8 cellular contexts compared by ENCODE assay signal in genomic region chrX:23667239-23668177, GRCh38. TPM values are rescaled to one million over a fixed set of nuclear protein-coding genes. Genes with fewer than 3 reads are reported as not detected.
A peak's percentile ranks its signal among the peaks of the same experiment; 100 is the strongest.
DNase-seq lines count a peak whose midpoint lies in the region; ATAC-seq, FAIRE-seq and TF ChIP-seq lines count a peak whose summit lies in the region.

PRDX4 (plus strand) TSS chrX:23667493; CDS start chrX:23667571, 78 bp downstream.

- DNase-seq in BE2C, result peak; percentile 91
- no peak for DNase-seq in GM19239 (ENCODE audit: insufficient read length, low spot score)
- DNase-seq in NCI-H526 (lab: John Stamatoyannopoulos, UW), result peak; percentile 59 to 96
- peak; percentile 72 for DNase-seq in activated CD4-positive, alpha-beta T cell treated with anti-CD3 and anti-CD28 coated beads, Interleukin-2, amount 10 ng/mL, durations not matched to agents 7 days and 5 days
- DNase-seq in HepG2 (ENCODE audit: low spot score), result peak; percentile 75
- peak; percentile 68 to 70 for DNase-seq in stimulated activated CD4-positive, alpha-beta T cell treated with anti-CD3 and anti-CD28 coated beads, Interleukin-2, amount 100 ng/mL, for 48 hours

- POLR2A ChIA-PET in activated CD4-positive, alpha-beta T cell treated with anti-CD3 and anti-CD28 coated beads, Interleukin-2, amount 10 ng/mL, durations not matched to agents 7 days and 5 days (lab: Charles Lee), result no interaction called here
- POLR2A ChIA-PET in HepG2 (lab: Yijun Ruan, JAX), result interaction anchor here (1.0 to 1.1 kb wide), 2 partner anchors 13 to 76 kb away, joined by 3 to 4 read pairs; partner anchors contain the start of gene ACOT9

- peak in 1 of 2 experiments; percentile 14; a peak in 1 of 4 replicates for TF ChIP-seq EP300 in HepG2 (IDR thresholded peaks at IDR 0.05; ENCODE audit: low read depth in 2 of 2, low read length in 2 of 2)
- no peak for TF ChIP-seq EP300 in HepG2 (CRISPR knock-in tag; IDR thresholded peaks at IDR 0.05; ENCODE audit: borderline replicate concordance)

- H3K36me3 Mint-ChIP-seq in activated CD4-positive, alpha-beta T cell treated with anti-CD3 and anti-CD28 coated beads, Interleukin-2, amount 10 ng/mL, durations not matched to agents 7 days and 5 days (ENCODE audit: low read depth), result peaks cover 4% of the 10 kb centered on the region
- no peaks in the 10 kb centered on the region for H3K36me3 Mint-ChIP-seq in dendritic cell treated with granulocyte-macrophage colony-stimulating factor and Interleukin-4, amounts not matched to agents 40 ng/mL and 50 ng/mL, for 4 days (ENCODE audit: low read depth)

- TF ChIP-seq CTCF in BE2C (IDR thresholded peaks at IDR 0.05; ENCODE audit: low read depth, low read length) (no peak), HepG2 (CRISPR knock-in tag; IDR thresholded peaks at IDR 0.05) (peak; percentile 27; the same call in 1 of the 2 replicates)

- no peaks in the 10 kb centered on the region for H4K20me1 ChIP-seq in HepG2 (ENCODE audit: insufficient read depth, low read length)

- H3K4me1 Mint-ChIP-seq in activated CD4-positive, alpha-beta T cell treated with anti-CD3 and anti-CD28 coated beads, Interleukin-2, amount 10 ng/mL, durations not matched to agents 7 days and 5 days, result peaks cover 32% of the 10 kb centered on the region
- peaks cover 9% of the 10 kb centered on the region for H3K4me1 Mint-ChIP-seq in dendritic cell treated with granulocyte-macrophage colony-stimulating factor and Interleukin-4, amounts not matched to agents 40 ng/mL and 50 ng/mL, for 4 days (ENCODE audit: low read depth)

- peak; percentile 69 to 81 for TF ChIP-seq POLR2A in HepG2 (IDR thresholded peaks at IDR 0.05; ENCODE audit: insufficient read depth in 1 of 2, low read depth in 2 of 2, low read length in 2 of 2)

- peak within 1 kb of the TSS; percentile 83 for H3K9ac ChIP-seq in HepG2 (ENCODE audit: insufficient read depth, low read depth, low read length)

- in situ Hi-C loops in HepG2 (cut with HindIII; ENCODE audit: extremely low pct_ligation_motif_present, low pct_unique_long_range_greater_than_20kb), result no loop called here

- no peaks in the 10 kb centered on the region for H3K9me3 Mint-ChIP-seq in activated CD4-positive, alpha-beta T cell treated with anti-CD3 and anti-CD28 coated beads, Interleukin-2, amount 10 ng/mL, durations not matched to agents 7 days and 5 days
- H3K9me3 Mint-ChIP-seq in dendritic cell treated with granulocyte-macrophage colony-stimulating factor and Interleukin-4, amounts not matched to agents 40 ng/mL and 50 ng/mL, for 4 days, result no peaks in the 10 kb centered on the region

- peak within 1 kb of the TSS; percentile 86 for H3K4me3 Mint-ChIP-seq in activated CD4-positive, alpha-beta T cell treated with anti-CD3 and anti-CD28 coated beads, Interleukin-2, amount 10 ng/mL, durations not matched to agents 7 days and 5 days
- peak within 1 kb of the TSS; percentile 79 for H3K4me3 Mint-ChIP-seq in dendritic cell treated with granulocyte-macrophage colony-stimulating factor and Interleukin-4, amounts not matched to agents 40 ng/mL and 50 ng/mL, for 4 days

- 0% methylated on average over 5 of the region's 73 CpGs for WGBS in HepG2 (ENCODE audit: low lambda C conversion rate)

- H3K4me3 ChIP-seq in BE2C (ENCODE audit: low read depth, low read length) (peak within 1 kb of the TSS; percentile 62), HepG2 (replicated peaks in 1 of 3; ENCODE audit: insufficient read depth in 1 of 3, low read depth in 2 of 3, low read length in 3 of 3) (peak within 1 kb of the TSS; percentile 66 to 81 (median 78))

- no peaks in the 10 kb centered on the region for H3K27me3 Mint-ChIP-seq in activated CD4-positive, alpha-beta T cell treated with anti-CD3 and anti-CD28 coated beads, Interleukin-2, amount 10 ng/mL, durations not matched to agents 7 days and 5 days
- no peaks in the 10 kb centered on the region for H3K27me3 Mint-ChIP-seq in dendritic cell treated with granulocyte-macrophage colony-stimulating factor and Interleukin-4, amounts not matched to agents 40 ng/mL and 50 ng/mL, for 4 days

- H3K4me1 ChIP-seq in BE2C (peaks cover 5% of the 10 kb centered on the region; the same call in 1 of the 2 replicates), HepG2 (ENCODE audit: insufficient read depth, low read length) (peaks cover 5% of the 10 kb centered on the region; the same call in 1 of the 2 replicates)

- peaks cover 24% of the 10 kb centered on the region for H3K79me2 ChIP-seq in HepG2 (ENCODE audit: insufficient read depth, low read length)

- intact Hi-C loops in dendritic cell treated with granulocyte-macrophage colony-stimulating factor and Interleukin-4, amounts not matched to agents 40 ng/mL and 50 ng/mL, for 4 days (cut with micrococcal nuclease), result no loop called here
- intact Hi-C loops in HepG2 (cut with micrococcal nuclease; ENCODE audit: unreplicated experiment), result no loop called here

- H3K36me3 ChIP-seq in BE2C, result peaks cover 13% of the 10 kb centered on the region
- peaks cover 0 to 3% of the 10 kb centered on the region in 2 experiments; a peak in 1 of 5 replicates for H3K36me3 ChIP-seq in HepG2 (replicated peaks in 1 of 2; ENCODE audit: control insufficient read depth in 1 of 2, insufficient read depth in 2 of 2, low read length in 2 of 2)

- H3K4me2 ChIP-seq in HepG2 (ENCODE audit: low read depth, low read length), result peak within 1 kb of the TSS; percentile 76

- H3K27me3 ChIP-seq in BE2C, result no peaks in the 10 kb centered on the region
- H3K27me3 ChIP-seq in HepG2 (ENCODE audit: control insufficient read depth in 1 of 2, insufficient read depth in 2 of 2, low read length in 2 of 2), result no peaks in the 10 kb centered on the region

- FAIRE-seq in GM19239 (lab: Jason Lieb, UNC) (peak; percentile 94), HepG2 (lab: Jason Lieb, UNC) (peak; percentile 49)

- peak within 1 kb of the TSS; percentile 82 for H3K27ac ChIP-seq in HepG2 (ENCODE audit: extremely low read length, insufficient read depth, low read length)

- no peaks in the 10 kb centered on the region for H3K9me3 ChIP-seq in BE2C
- no peaks in the 10 kb centered on the region for H3K9me3 ChIP-seq in HepG2 (ENCODE audit: low read length)

- CTCF ChIA-PET in activated CD4-positive, alpha-beta T cell treated with anti-CD3 and anti-CD28 coated beads, Interleukin-2, amount 10 ng/mL, durations not matched to agents 7 days and 5 days (lab: Charles Lee), result interaction anchor here (1.0 kb wide), 1 partner anchor 241 kb away, joined by 4 read pairs; the partner anchor contains the start of gene CXorf58
- CTCF ChIA-PET in HepG2 (lab: Yijun Ruan, JAX; ENCODE audit: low intra/inter-chr PET ratio, low total read pairs), result no interaction called here

- H3K27ac Mint-ChIP-seq in activated CD4-positive, alpha-beta T cell treated with anti-CD3 and anti-CD28 coated beads, Interleukin-2, amount 10 ng/mL, durations not matched to agents 7 days and 5 days, result peak within 1 kb of the TSS; percentile 95
- peak within 1 kb of the TSS; percentile 85 for H3K27ac Mint-ChIP-seq in dendritic cell treated with granulocyte-macrophage colony-stimulating factor and Interleukin-4, amounts not matched to agents 40 ng/mL and 50 ng/mL, for 4 days

- BruUV-seq in HepG2 (replicated peaks; lab: Mats Ljungman, UMichigan), result no TSS peak

- H2AFZ ChIP-seq in HepG2 (ENCODE audit: low read length), result no peak within 1 kb of the TSS

- ATAC-seq in HG03442 (IDR thresholded peaks at IDR 0.05; ENCODE audit: unreplicated experiment), result peak; percentile 61
- peak; percentile 94 for ATAC-seq in HepG2

- TF ChIP-seq RAD21 in HepG2 (CRISPR knock-in tag; IDR thresholded peaks at IDR 0.05), result no peak

TF ChIP-seq in HepG2, 621 proteins besides CTCF, POLR2A, EP300 and RAD21 (continues in another document):
- TF ChIP-seq FOXO4 (CRISPR knock-in tag; conservative IDR thresholded peaks at IDR 0.05), result no peak
- TF ChIP-seq SNRNP70 (IDR thresholded peaks at IDR 0.05; ENCODE audit: low read depth, low read length), result no peak
- no peak for TF ChIP-seq SETDB1 (CRISPR knock-in tag; IDR thresholded peaks at IDR 0.05; ENCODE audit: borderline replicate concordance)
- TF ChIP-seq ZBTB38 (CRISPR knock-in tag; IDR thresholded peaks at IDR 0.05), result peak; percentile 70; the same call in 1 of the 2 replicates

RNA-seq across cellular contexts. Expression of gene PRDX4, which starts in this region (rescaled TPM):
- polyA plus RNA-seq in BE2C (2012; ENCODE audit: insufficient read depth, insufficient read length, low read depth), result 222 TPM
- 10 to 100 TPM; 35.0 to 43.3 TPM for total RNA-seq in activated CD4-positive, alpha-beta T cell treated with anti-CD3 and anti-CD28 coated beads, Interleukin-2, amount 10 ng/mL, durations not matched to agents 7 days and 5 days
- total RNA-seq in HepG2 (2016; rRNA removed; fragmentation: Illumina TruSeq; extraction: Trizol), result 126 and 252 TPM in 2 replicates
- 80.2 and 96.8 TPM in 2 replicates for total RNA-seq in HepG2 (2016; cell fraction: cytosol; rRNA removed; fragmentation: Illumina TruSeq; extraction: Trizol; ENCODE audit: low read depth)
- 133 and 245 TPM in 2 replicates for total RNA-seq in HepG2 (2016; cell fraction: insoluble cytoplasmic fraction; rRNA removed; fragmentation: Illumina TruSeq; extraction: Trizol)
- 71.1 and 80.7 TPM in 2 replicates for total RNA-seq in HepG2 (2016; cell fraction: membrane; rRNA removed; fragmentation: Illumina TruSeq; extraction: Trizol)
- 187 and 206 TPM in 2 replicates for total RNA-seq in HepG2 (2016; cell fraction: nucleus; rRNA removed; fragmentation: Illumina TruSeq; extraction: Trizol)
- polyA plus RNA-seq in HepG2 (2011; rRNA removed), result 168 and 217 TPM in 2 replicates
- 156 and 166 TPM in 2 replicates for polyA plus RNA-seq in HepG2 (2011; cell fraction: cytosol; rRNA removed)
- 51.4 and 57.1 TPM in 2 replicates for polyA plus RNA-seq in HepG2 (2011; cell fraction: nucleus; rRNA removed)
- 160 and 170 TPM in 2 replicates for polyA plus RNA-seq in HepG2 (2012)
- 60.5 and 84.4 TPM in 2 replicates for polyA plus RNA-seq in HepG2 (2016; cell fraction: cytosol; fragmentation: Illumina TruSeq; extraction: Trizol; ENCODE audit: low read depth)
- 104 and 118 TPM in 2 replicates for polyA plus RNA-seq in HepG2 (2016; cell fraction: insoluble cytoplasmic fraction; fragmentation: Illumina TruSeq; extraction: Trizol; ENCODE audit: low read depth)
- polyA plus RNA-seq in HepG2 (2016; cell fraction: membrane; fragmentation: Illumina TruSeq; extraction: Trizol; ENCODE audit: low read depth), result 49.4 and 56.4 TPM in 2 replicates
- polyA plus RNA-seq in HepG2 (2016; cell fraction: nucleus; fragmentation: Illumina TruSeq; extraction: Trizol; ENCODE audit: insufficient read depth, low read depth), result 221 and 248 TPM in 2 replicates
- 46.3 and 52.4 TPM in 2 replicates for polyA minus RNA-seq in HepG2 (2011; rRNA and poly(A)+ RNA removed; ENCODE audit: low replicate concordance)
- polyA minus RNA-seq in HepG2 (2011; cell fraction: cytosol; rRNA and poly(A)+ RNA removed), result 40.9 and 52.5 TPM in 2 replicates
- 17.8 and 25.6 TPM in 2 replicates for polyA minus RNA-seq in HepG2 (2011; cell fraction: nucleus; rRNA and poly(A)+ RNA removed)
